21 cellular contexts compared by ENCODE assay signal in genomic region chr3:195096484-195097330, GRCh38.
DNase-seq lines count a peak whose midpoint lies in the region; ATAC-seq and TF ChIP-seq lines count a peak whose summit lies in the region.
"Had no signal": no experiment of that assay in that cellular context is flagged by ENCODE, and none has a peak within 500 bp of the region (broad histone marks: within the 10 kb centered on the region; RNA-seq: fewer than 3 reads in every experiment).

No MANE protein-coding gene starts in this region.

- H3K4me1 Mint-ChIP-seq in nephron progenitor cell (peaks cover 48% of the 10 kb centered on the region), type B pancreatic cell (ENCODE audit: unreplicated experiment) (peaks cover 45% of the 10 kb centered on the region)

- H3K27me3 ChIP-seq in A673 (replicated peaks; ENCODE audit: insufficient read depth, low read depth, low read length, poor library complexity) (no peaks in the 10 kb centered on the region), foreskin keratinocyte (no peaks in the 10 kb centered on the region)
- H3K27me3 ChIP-seq: pancreas had no signal

- H3K4me1 ChIP-seq in A673 (ENCODE audit: insufficient read depth, low read length, poor library complexity, severe bottlenecking), result peaks cover 48% of the 10 kb centered on the region
- peaks cover 14% of the 10 kb centered on the region for H3K4me1 ChIP-seq in foreskin keratinocyte
- H3K4me1 ChIP-seq: pancreas had no signal

- no peaks in the 10 kb centered on the region for H3K36me3 ChIP-seq in A673 (ENCODE audit: insufficient read depth, low read length, poor library complexity, severe bottlenecking)
- H3K36me3 ChIP-seq: pancreas had no signal

- no TSS peak for BruUV-seq in A673 (replicated peaks; lab: Mats Ljungman, UMichigan)

- intact Hi-C loops in A673 (cut with micrococcal nuclease; ENCODE audit: unreplicated experiment), result no loop called here

- no peaks in the 10 kb centered on the region for H3K9me3 ChIP-seq in A673 (ENCODE audit: low read depth, low read length, poor library complexity, severe bottlenecking)
- H3K9me3 ChIP-seq: pancreas had no signal

- H3K27ac Mint-ChIP-seq in nephron progenitor cell, result peak overlapping the region; percentile 84
- H3K27ac Mint-ChIP-seq in type B pancreatic cell, result no peak overlapping the region
- H3K27ac Mint-ChIP-seq: activated CD4-positive, alpha-beta T cell treated with anti-CD3 and anti-CD28 coated beads, Interleukin-2, amount 10 ng/mL, durations not matched to agents 7 days and 5 days; activated naive CD8-positive, alpha-beta T cell; activated T-helper 2 cell treated with anti-CD3 and anti-CD28 coated beads, Interferon-gamma antibody, Interleukin-2, Interleukin-4, amounts not matched to agents 10 μg/mL and 5 μg/mL and 100 μg/mL, durations not matched to agents 14 hours and 24 hours and 36 hours; CD4-positive, alpha-beta memory T cell; T-cell had no signal

- no peak overlapping the region for H3K4me3 ChIP-seq in A673 (ENCODE audit: low read depth, low read length, poor library complexity, severe bottlenecking)
- H3K4me3 ChIP-seq: pancreas had no signal

- POLR2A ChIA-PET in A673 (lab: Charles Lee; ENCODE audit: low non-redundant PET), result interaction anchor here (0.6 kb wide), 1 partner anchor 424 kb away, joined by 3 read pairs; no protein-coding TSS in a partner anchor

- DNase-seq in A673 (ENCODE audit: low spot score) (no peak), NCI-H69 (lab: John Stamatoyannopoulos, UW) (peak; percentile 23), foreskin keratinocyte (no peak), nephron progenitor cell (no peak), GM19238 (ENCODE audit: insufficient read length, low spot score) (no peak), activated T-cell treated with anti-CD3 and anti-CD28 coated beads for 4 hours (no peak), type B pancreatic cell (ENCODE audit: extremely low spot score, unreplicated experiment) (no peak)
- DNase-seq: activated CD4-positive, alpha-beta T cell treated with anti-CD3 and anti-CD28 coated beads, Interleukin-2, amount 10 ng/mL, durations not matched to agents 7 days and 5 days; CD4-positive, alpha-beta memory T cell; effector memory CD4-positive, alpha-beta T cell; hypothalamus; KG1; NCI-H1694 treated with DMSO at 0.1 percent for 48 hours; NCI-H748 treated with DMSO at 0.1 percent for 48 hours; T-cell had no signal

- peaks cover 9% of the 10 kb centered on the region for H3K27me3 Mint-ChIP-seq in nephron progenitor cell (ENCODE audit: low read depth, poor library complexity)
- H3K27me3 Mint-ChIP-seq in type B pancreatic cell, result peaks cover 3% of the 10 kb centered on the region
- H3K27me3 Mint-ChIP-seq: activated CD4-positive, alpha-beta T cell treated with anti-CD3 and anti-CD28 coated beads, Interleukin-2, amount 10 ng/mL, durations not matched to agents 7 days and 5 days; activated naive CD8-positive, alpha-beta T cell; CD4-positive, alpha-beta memory T cell; T-cell had no signal

- no peak for ATAC-seq in foreskin keratinocyte
- ATAC-seq in GM19397 (IDR thresholded peaks at IDR 0.05; ENCODE audit: unreplicated experiment), result no peak
- ATAC-seq: HCT116, pancreas, sciatic nerve, T-cell had no signal

- H3K36me3 Mint-ChIP-seq in nephron progenitor cell (ENCODE audit: low read depth), result peaks cover 12% of the 10 kb centered on the region
- peaks cover 4% of the 10 kb centered on the region for H3K36me3 Mint-ChIP-seq in type B pancreatic cell

- no peak overlapping the region for H3K4me3 Mint-ChIP-seq in nephron progenitor cell
- H3K4me3 Mint-ChIP-seq in type B pancreatic cell, result no peak overlapping the region
- H3K4me3 Mint-ChIP-seq: activated CD4-positive, alpha-beta T cell treated with anti-CD3 and anti-CD28 coated beads, Interleukin-2, amount 10 ng/mL, durations not matched to agents 7 days and 5 days; activated naive CD8-positive, alpha-beta T cell; CD4-positive, alpha-beta memory T cell; T-cell had no signal

- TF ChIP-seq CTCF in A673 (conservative IDR thresholded peaks at IDR 0.05; ENCODE audit: low read depth, low read length) (no peak), foreskin keratinocyte (conservative IDR thresholded peaks at IDR 0.05) (no peak), nephron progenitor cell (IDR thresholded peaks at IDR 0.05) (no peak), type B pancreatic cell (conservative IDR thresholded peaks at IDR 0.05) (no peak)

- peak overlapping the region; percentile 30 for H3K27ac ChIP-seq in A673 (ENCODE audit: low read depth, low read length, poor library complexity, severe bottlenecking)
- peak overlapping the region; percentile 56 for H3K27ac ChIP-seq in foreskin keratinocyte
- H3K27ac ChIP-seq: pancreas had no signal

- H3K9me3 Mint-ChIP-seq in nephron progenitor cell (peaks cover 15% of the 10 kb centered on the region), type B pancreatic cell (no peaks in the 10 kb centered on the region)
- H3K9me3 Mint-ChIP-seq: activated CD4-positive, alpha-beta T cell treated with anti-CD3 and anti-CD28 coated beads, Interleukin-2, amount 10 ng/mL, durations not matched to agents 7 days and 5 days; activated T-helper 2 cell treated with anti-CD3 and anti-CD28 coated beads, Interferon-gamma antibody, Interleukin-2, Interleukin-4, amounts not matched to agents 10 μg/mL and 5 μg/mL and 100 μg/mL, durations not matched to agents 14 hours and 24 hours and 36 hours; T-cell had no signal

- CTCF ChIA-PET in A673 (lab: Charles Lee), result no interaction called here
